ENCODE assay signal across 8 cellular contexts in genomic region chr11:67505605-67506396, GRCh38. TPM values are rescaled to one million over a fixed set of nuclear protein-coding genes. Genes with fewer than 3 reads are reported as not detected.
DNase-seq lines count a peak whose midpoint lies in the region; ATAC-seq and TF ChIP-seq lines count a peak whose summit lies in the region.

No MANE protein-coding gene starts in this region.

- intact Hi-C loops in Calu3 (cut with micrococcal nuclease; ENCODE audit: unreplicated experiment), result loop anchor here (2.0 to 10.0 kb wide), 3 partner anchors 77 to 151 kb away; partner anchors contain the start of genes GSTP1, POLD4 and RPS6KB2
- intact Hi-C loops in colonic mucosa (cut with DNase I), result loop anchor here (5.0 kb wide), 2 partner anchors 114 to 158 kb away; partner anchors contain the start of gene RAD9A

- H3K4me3 ChIP-seq in colonic mucosa, result peak overlapping the region; percentile 66

- POLR2A ChIA-PET in activated CD4-positive, alpha-beta T cell treated with anti-CD3 and anti-CD28 coated beads, Interleukin-2, amount 10 ng/mL, durations not matched to agents 7 days and 5 days (lab: Charles Lee), result no interaction called here

- CTCF ChIA-PET in Calu3 (lab: Charles Lee), result interaction anchor here (0.9 to 1.9 kb wide), 4 partner anchors 23 to 152 kb away, joined by 3 to 4 read pairs (median 3); partner anchors contain the start of genes AIP, POLD4, PPP1CA and RAD9A
- CTCF ChIA-PET in activated CD4-positive, alpha-beta T cell treated with anti-CD3 and anti-CD28 coated beads, Interleukin-2, amount 10 ng/mL, durations not matched to agents 7 days and 5 days (lab: Charles Lee), result interaction anchor here (0.8 to 1.6 kb wide), 9 partner anchors 9 to 193 kb away, joined by 3 to 8 read pairs (median 4); partner anchors contain the start of gene PPP1CA

- peak overlapping the region; percentile 91 for H3K4me3 Mint-ChIP-seq in Calu3 (ENCODE audit: low read depth, unreplicated experiment)
- H3K4me3 Mint-ChIP-seq in activated CD4-positive, alpha-beta T cell treated with anti-CD3 and anti-CD28 coated beads, Interleukin-2, amount 10 ng/mL, durations not matched to agents 7 days and 5 days, result peak overlapping the region; percentile 91

- peaks cover 68% of the 10 kb centered on the region for H3K36me3 Mint-ChIP-seq in Calu3 (ENCODE audit: insufficient read depth, unreplicated experiment)
- H3K36me3 Mint-ChIP-seq in activated CD4-positive, alpha-beta T cell treated with anti-CD3 and anti-CD28 coated beads, Interleukin-2, amount 10 ng/mL, durations not matched to agents 7 days and 5 days (ENCODE audit: low read depth), result peaks cover 28% of the 10 kb centered on the region

- H3K27ac ChIP-seq in colonic mucosa, result peak overlapping the region; percentile 92

- no TSS peak for BruUV-seq in Calu3 (replicated peaks; lab: Mats Ljungman, UMichigan)

- peak; percentile 92 for TF ChIP-seq CTCF in Calu3 (IDR thresholded peaks at IDR 0.05; ENCODE audit: unreplicated experiment)
- peak; percentile 98 for TF ChIP-seq CTCF in colonic mucosa (IDR thresholded peaks at IDR 0.05)

- no peaks in the 10 kb centered on the region for H3K9me3 ChIP-seq in colonic mucosa

- H3K27ac Mint-ChIP-seq in Calu3 (ENCODE audit: unreplicated experiment), result peak overlapping the region; percentile 97
- H3K27ac Mint-ChIP-seq in activated CD4-positive, alpha-beta T cell treated with anti-CD3 and anti-CD28 coated beads, Interleukin-2, amount 10 ng/mL, durations not matched to agents 7 days and 5 days, result peak overlapping the region; percentile 93

- H3K9me3 Mint-ChIP-seq in Calu3 (ENCODE audit: low read depth, unreplicated experiment), result no peaks in the 10 kb centered on the region
- no peaks in the 10 kb centered on the region for H3K9me3 Mint-ChIP-seq in activated CD4-positive, alpha-beta T cell treated with anti-CD3 and anti-CD28 coated beads, Interleukin-2, amount 10 ng/mL, durations not matched to agents 7 days and 5 days

- H3K9ac ChIP-seq in colonic mucosa (ENCODE audit: low read depth in 2 of 2, low read length in 2 of 2), result peak overlapping the region; percentile 84 to 95

- peak; percentile 96 for DNase-seq in Calu3
- DNase-seq in NCI-H526 (lab: John Stamatoyannopoulos, UW), result peak; percentile 88 to 97
- DNase-seq in activated CD4-positive, alpha-beta T cell treated with anti-CD3 and anti-CD28 coated beads, Interleukin-2, amount 10 ng/mL, durations not matched to agents 7 days and 5 days, result peak; percentile 90
- DNase-seq in colonic mucosa, result peak; percentile 95
- peak; percentile 95 for DNase-seq in left lobe of liver (ENCODE audit: low spot score)
- DNase-seq in stimulated activated CD4-positive, alpha-beta T cell treated with anti-CD3 and anti-CD28 coated beads, Interleukin-1b, Interleukin-23, amount 100 ng/mL, for 4 hours (ENCODE audit: low read depth in 2 of 2), result peak; percentile 82 to 90

- H3K4me1 ChIP-seq in colonic mucosa, result peaks cover 23% of the 10 kb centered on the region

- peaks cover 5% of the 10 kb centered on the region for H3K27me3 Mint-ChIP-seq in Calu3 (ENCODE audit: unreplicated experiment)
- peaks cover 4% of the 10 kb centered on the region for H3K27me3 Mint-ChIP-seq in activated CD4-positive, alpha-beta T cell treated with anti-CD3 and anti-CD28 coated beads, Interleukin-2, amount 10 ng/mL, durations not matched to agents 7 days and 5 days

- H3K4me1 Mint-ChIP-seq in Calu3 (ENCODE audit: low read depth, unreplicated experiment), result peaks cover 27% of the 10 kb centered on the region
- peaks cover 52% of the 10 kb centered on the region for H3K4me1 Mint-ChIP-seq in activated CD4-positive, alpha-beta T cell treated with anti-CD3 and anti-CD28 coated beads, Interleukin-2, amount 10 ng/mL, durations not matched to agents 7 days and 5 days

- peaks cover 9% of the 10 kb centered on the region for H3K36me3 ChIP-seq in colonic mucosa

- ATAC-seq in HG03108 (IDR thresholded peaks at IDR 0.05; ENCODE audit: unreplicated experiment), result peak; percentile 20
- peak; percentile 66 for ATAC-seq in left lobe of liver
- no peak for ATAC-seq in GM18907 (IDR thresholded peaks at IDR 0.05; ENCODE audit: unreplicated experiment)

- H3K27me3 ChIP-seq in colonic mucosa, result no peaks in the 10 kb centered on the region

RNA-seq across cellular contexts. Expression of gene PITPNM1, which starts 0.6 kb away (rescaled TPM):
- 70.5 and 84.1 TPM in 2 replicates for total RNA-seq in Calu3 (2022)
- total RNA-seq in activated CD4-positive, alpha-beta T cell treated with anti-CD3 and anti-CD28 coated beads, Interleukin-2, amount 10 ng/mL, durations not matched to agents 7 days and 5 days, result 100 to 1,000 TPM; 100 to 110 TPM
- 10 to 100 TPM; 89.3 to 91.4 TPM for total RNA-seq in colonic mucosa
- total RNA-seq in left lobe of liver, result 19.2 TPM

RNA-seq across cellular contexts. Expression of gene CDK2AP2, which starts 2.2 kb away (rescaled TPM):
- 59.7 and 64.7 TPM in 2 replicates for total RNA-seq in Calu3 (2022)
- 100 to 1,000 TPM; 117 to 126 TPM for total RNA-seq in activated CD4-positive, alpha-beta T cell treated with anti-CD3 and anti-CD28 coated beads, Interleukin-2, amount 10 ng/mL, durations not matched to agents 7 days and 5 days
- 100 to 1,000 TPM in 1 of 2 donors, 10 to 100 TPM in 1; 91.6 to 142 TPM for total RNA-seq in colonic mucosa
- total RNA-seq in left lobe of liver, result 67.4 TPM

RNA-seq across cellular contexts. Expression of gene CABP2, which starts 17.4 kb away (rescaled TPM):
- total RNA-seq in Calu3 (2022) (not detected in 2 replicates), colonic mucosa (not detected), left lobe of liver (not detected)
- total RNA-seq in activated CD4-positive, alpha-beta T cell treated with anti-CD3 and anti-CD28 coated beads, Interleukin-2, amount 10 ng/mL, durations not matched to agents 7 days and 5 days, result not detected

RNA-seq across cellular contexts. Expression of gene AIP, which starts 23.0 kb away (rescaled TPM):
- total RNA-seq in Calu3 (2022) (44.0 and 48.4 TPM in 2 replicates), colonic mucosa (10 to 100 TPM; 45.3 to 57.9 TPM), left lobe of liver (26.3 TPM)
- total RNA-seq in activated CD4-positive, alpha-beta T cell treated with anti-CD3 and anti-CD28 coated beads, Interleukin-2, amount 10 ng/mL, durations not matched to agents 7 days and 5 days, result 100 to 1,000 TPM; 149 to 164 TPM

RNA-seq across cellular contexts. Expression of gene TMEM134, which starts 36.8 kb away (rescaled TPM):
- total RNA-seq in Calu3 (2022) (31.9 and 33.2 TPM in 2 replicates), colonic mucosa (10 to 100 TPM; 50.1 to 59.5 TPM), left lobe of liver (38.9 TPM)
- total RNA-seq in activated CD4-positive, alpha-beta T cell treated with anti-CD3 and anti-CD28 coated beads, Interleukin-2, amount 10 ng/mL, durations not matched to agents 7 days and 5 days, result 10 to 100 TPM; 42.2 to 47.2 TPM
